In genomic region chr17:79631640-79632431, GRCh38 we compare ENCODE assay signal across 2 cellular contexts.
TF ChIP-seq lines count a peak whose summit lies in the region.

No MANE protein-coding gene starts in this region.

TF ChIP-seq in SK-N-SH, 30 proteins besides CTCF, POLR2A, EP300 and RAD21 (continued from another document):
- TF ChIP-seq USF2 (IDR thresholded peaks at IDR 0.05; ENCODE audit: borderline replicate concordance, low read depth, low read length): no peak
- TF ChIP-seq FOSL2 (IDR thresholded peaks at IDR 0.05; ENCODE audit: borderline replicate concordance, low read depth): no peak
- TF ChIP-seq MAX (IDR thresholded peaks at IDR 0.05; ENCODE audit: low read depth): no peak
- TF ChIP-seq RCOR1 (IDR thresholded peaks at IDR 0.05; ENCODE audit: low read length): no peak
- TF ChIP-seq NRF1 (IDR thresholded peaks at IDR 0.05; ENCODE audit: low read depth, low read length): no peak
- no peak for TF ChIP-seq MXI1 (IDR thresholded peaks at IDR 0.05; ENCODE audit: low read depth, low read length)
- no peak for TF ChIP-seq YY1 (IDR thresholded peaks at IDR 0.05; ENCODE audit: low read depth)
- TF ChIP-seq JUND (IDR thresholded peaks at IDR 0.05): no peak
- no peak for TF ChIP-seq POLR2AphosphoS5 (IDR thresholded peaks at IDR 0.05; ENCODE audit: low read depth, low read length)
- TF ChIP-seq RXRA (IDR thresholded peaks at IDR 0.05; ENCODE audit: borderline replicate concordance, low read depth): no peak

TF ChIP-seq in SK-N-SH treated with all-trans-retinoic acid at 6 μM for 48 hours, 23 proteins besides CTCF, POLR2A, EP300 and RAD21 (continued from another document):
- TF ChIP-seq ZFP3 (CRISPR knock-in tag; IDR thresholded peaks at IDR 0.05): no peak
